In the genomic region with DNA sequence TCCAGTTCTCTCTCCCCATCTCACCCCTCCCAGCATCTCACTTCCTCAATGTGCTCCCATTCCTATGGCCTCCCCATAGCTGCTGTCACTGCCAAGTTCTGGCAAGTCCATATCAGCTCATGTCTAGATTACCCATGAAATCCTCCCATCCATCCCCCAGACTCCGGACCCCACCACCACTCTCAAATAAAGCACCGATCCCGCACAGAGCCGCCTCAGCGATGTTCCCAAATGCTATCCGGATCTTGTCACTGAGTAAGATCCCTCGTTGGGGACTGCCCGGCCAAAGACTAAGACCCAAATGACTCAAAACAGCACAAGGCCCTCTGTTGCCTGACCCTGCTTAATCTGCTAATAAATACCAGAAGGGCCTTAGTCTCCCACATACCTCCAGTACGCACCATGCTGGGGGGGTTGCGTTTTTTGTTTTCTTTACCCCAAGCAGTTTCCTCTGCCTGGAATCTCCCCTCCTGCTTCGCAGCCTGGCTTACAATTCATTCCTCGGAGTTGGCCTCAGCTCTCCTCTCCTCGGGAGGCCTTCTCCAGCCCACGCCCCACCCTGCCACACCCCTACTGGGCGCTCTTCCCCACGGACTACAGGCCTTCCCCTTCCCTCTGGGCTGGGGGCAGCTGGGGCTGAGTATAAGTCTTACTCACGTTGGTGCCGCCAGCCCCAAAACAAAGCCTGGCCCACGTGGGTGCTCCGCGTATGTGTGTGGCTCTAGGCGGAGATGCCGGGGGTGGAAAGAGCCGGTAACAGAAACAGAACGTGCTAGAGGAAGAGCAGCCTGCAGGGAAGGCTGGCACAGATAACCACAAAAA, we compare ENCODE assay signal across 1 cellular context.
A peak's percentile ranks its signal among the peaks of the same experiment; 100 is the strongest.
TF ChIP-seq lines count a peak whose summit lies in the region.

No MANE protein-coding gene starts in this region.

TF ChIP-seq in endothelial cell of umbilical vein, 7 proteins besides CTCF, POLR2A, EP300 and RAD21:
- TF ChIP-seq, protein P1, sequence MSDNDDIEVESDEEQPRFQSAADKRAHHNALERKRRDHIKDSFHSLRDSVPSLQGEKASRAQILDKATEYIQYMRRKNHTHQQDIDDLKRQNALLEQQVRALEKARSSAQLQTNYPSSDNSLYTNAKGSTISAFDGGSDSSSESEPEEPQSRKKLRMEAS (IDR thresholded peaks at IDR 0.05; ENCODE audit: insufficient read depth, insufficient read length) = peak; percentile 65
- TF ChIP-seq JUN (IDR thresholded peaks at IDR 0.05; ENCODE audit: borderline replicate concordance, insufficient read depth, insufficient read length, low read depth) = no peak
